ENCODE assay signal across 1 cellular context in the genomic region with DNA sequence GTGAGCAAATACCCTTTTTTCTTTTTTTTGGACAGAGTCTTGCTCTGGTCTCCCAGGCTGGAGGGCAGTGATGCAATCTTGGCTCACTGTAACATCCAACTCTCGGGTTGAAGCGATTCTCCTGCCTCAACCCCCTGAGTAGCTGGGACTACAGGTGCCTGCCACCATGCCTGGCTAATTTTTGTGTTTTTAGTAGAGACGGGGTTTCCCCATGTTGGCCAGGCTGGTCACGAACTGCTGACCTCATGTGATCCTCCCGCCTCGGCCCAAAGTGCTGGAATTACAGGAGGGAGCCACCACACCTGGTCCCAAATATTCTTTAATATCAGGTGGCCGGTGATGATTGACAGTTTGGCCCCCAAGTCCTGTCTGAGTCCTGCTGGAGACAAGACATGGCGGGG.
TF ChIP-seq lines count a peak whose summit lies in the region.

No MANE protein-coding gene starts in this region.

TF ChIP-seq in GM23338, 12 proteins besides CTCF, POLR2A, EP300 and RAD21 (continued from another document):
- no peak for TF ChIP-seq REST (IDR thresholded peaks at IDR 0.05; ENCODE audit: unreplicated experiment)
- TF ChIP-seq, protein P1, sequence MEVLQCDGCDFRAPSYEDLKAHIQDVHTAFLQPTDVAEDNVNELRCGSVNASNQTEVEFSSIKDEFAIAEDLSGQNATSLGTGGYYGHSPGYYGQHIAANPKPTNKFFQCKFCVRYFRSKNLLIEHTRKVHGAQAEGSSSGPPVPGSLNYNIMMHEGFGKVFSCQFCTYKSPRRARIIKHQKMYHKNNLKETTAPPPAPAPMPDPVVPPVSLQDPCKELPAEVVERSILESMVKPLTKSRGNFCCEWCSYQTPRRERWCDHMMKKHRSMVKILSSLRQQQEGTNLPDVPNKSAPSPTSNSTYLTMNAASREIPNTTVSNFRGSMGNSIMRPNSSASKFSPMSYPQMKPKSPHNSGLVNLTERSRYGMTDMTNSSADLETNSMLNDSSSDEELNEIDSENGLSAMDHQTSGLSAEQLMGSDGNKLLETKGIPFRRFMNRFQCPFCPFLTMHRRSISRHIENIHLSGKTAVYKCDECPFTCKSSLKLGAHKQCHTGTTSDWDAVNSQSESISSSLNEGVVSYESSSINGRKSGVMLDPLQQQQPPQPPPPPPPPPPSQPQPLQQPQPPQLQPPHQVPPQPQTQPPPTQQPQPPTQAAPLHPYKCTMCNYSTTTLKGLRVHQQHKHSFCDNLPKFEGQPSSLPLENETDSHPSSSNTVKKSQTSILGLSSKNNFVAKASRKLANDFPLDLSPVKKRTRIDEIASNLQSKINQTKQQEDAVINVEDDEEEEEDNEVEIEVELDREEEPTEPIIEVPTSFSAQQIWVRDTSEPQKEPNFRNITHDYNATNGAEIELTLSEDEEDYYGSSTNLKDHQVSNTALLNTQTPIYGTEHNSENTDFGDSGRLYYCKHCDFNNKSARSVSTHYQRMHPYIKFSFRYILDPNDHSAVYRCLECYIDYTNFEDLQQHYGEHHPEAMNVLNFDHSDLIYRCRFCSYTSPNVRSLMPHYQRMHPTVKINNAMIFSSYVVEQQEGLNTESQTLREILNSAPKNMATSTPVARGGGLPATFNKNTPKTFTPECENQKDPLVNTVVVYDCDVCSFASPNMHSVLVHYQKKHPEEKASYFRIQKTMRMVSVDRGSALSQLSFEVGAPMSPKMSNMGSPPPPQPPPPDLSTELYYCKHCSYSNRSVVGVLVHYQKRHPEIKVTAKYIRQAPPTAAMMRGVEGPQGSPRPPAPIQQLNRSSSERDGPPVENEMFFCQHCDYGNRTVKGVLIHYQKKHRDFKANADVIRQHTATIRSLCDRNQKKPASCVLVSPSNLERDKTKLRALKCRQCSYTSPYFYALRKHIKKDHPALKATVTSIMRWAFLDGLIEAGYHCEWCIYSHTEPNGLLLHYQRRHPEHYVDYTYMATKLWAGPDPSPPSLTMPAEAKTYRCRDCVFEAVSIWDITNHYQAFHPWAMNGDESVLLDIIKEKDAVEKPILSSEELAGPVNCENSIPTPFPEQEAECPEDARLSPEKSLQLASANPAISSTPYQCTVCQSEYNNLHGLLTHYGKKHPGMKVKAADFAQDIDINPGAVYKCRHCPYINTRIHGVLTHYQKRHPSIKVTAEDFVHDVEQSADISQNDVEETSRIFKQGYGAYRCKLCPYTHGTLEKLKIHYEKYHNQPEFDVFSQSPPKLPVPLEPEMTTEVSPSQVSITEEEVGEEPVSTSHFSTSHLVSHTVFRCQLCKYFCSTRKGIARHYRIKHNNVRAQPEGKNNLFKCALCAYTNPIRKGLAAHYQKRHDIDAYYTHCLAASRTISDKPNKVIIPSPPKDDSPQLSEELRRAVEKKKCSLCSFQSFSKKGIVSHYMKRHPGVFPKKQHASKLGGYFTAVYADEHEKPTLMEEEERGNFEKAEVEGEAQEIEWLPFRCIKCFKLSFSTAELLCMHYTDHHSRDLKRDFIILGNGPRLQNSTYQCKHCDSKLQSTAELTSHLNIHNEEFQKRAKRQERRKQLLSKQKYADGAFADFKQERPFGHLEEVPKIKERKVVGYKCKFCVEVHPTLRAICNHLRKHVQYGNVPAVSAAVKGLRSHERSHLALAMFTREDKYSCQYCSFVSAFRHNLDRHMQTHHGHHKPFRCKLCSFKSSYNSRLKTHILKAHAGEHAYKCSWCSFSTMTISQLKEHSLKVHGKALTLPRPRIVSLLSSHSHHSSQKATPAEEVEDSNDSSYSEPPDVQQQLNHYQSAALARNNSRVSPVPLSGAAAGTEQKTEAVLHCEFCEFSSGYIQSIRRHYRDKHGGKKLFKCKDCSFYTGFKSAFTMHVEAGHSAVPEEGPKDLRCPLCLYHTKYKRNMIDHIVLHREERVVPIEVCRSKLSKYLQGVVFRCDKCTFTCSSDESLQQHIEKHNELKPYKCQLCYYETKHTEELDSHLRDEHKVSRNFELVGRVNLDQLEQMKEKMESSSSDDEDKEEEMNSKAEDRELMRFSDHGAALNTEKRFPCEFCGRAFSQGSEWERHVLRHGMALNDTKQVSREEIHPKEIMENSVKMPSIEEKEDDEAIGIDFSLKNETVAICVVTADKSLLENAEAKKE (CRISPR knock-in tag; IDR thresholded peaks at IDR 0.05), result no peak
- TF ChIP-seq POLR2AphosphoS5 (IDR thresholded peaks at IDR 0.05; ENCODE audit: low read depth), result no peak
- TF ChIP-seq ZNF331 (CRISPR knock-in tag; IDR thresholded peaks at IDR 0.05; ENCODE audit: low read depth), result no peak
- TF ChIP-seq ETS1 (IDR thresholded peaks at IDR 0.05), result no peak
- TF ChIP-seq STAT1 (IDR thresholded peaks at IDR 0.05; ENCODE audit: unreplicated experiment), result no peak
